23 cellular contexts compared by ENCODE assay signal in genomic region chr14:70700955-70701354, GRCh38. TPM values are rescaled to one million over a fixed set of nuclear protein-coding genes. Genes with fewer than 3 reads are reported as not detected.
DNase-seq lines count a peak whose midpoint lies in the region; ATAC-seq, FAIRE-seq and TF ChIP-seq lines count a peak whose summit lies in the region.
"Had no signal": no experiment of that assay in that cellular context is flagged by ENCODE, and none has a peak within 500 bp of the region (broad histone marks: within the 10 kb centered on the region; RNA-seq: fewer than 3 reads in every experiment).

No MANE protein-coding gene starts in this region.

- H3F3A ChIP-seq in neural progenitor cell (ENCODE audit: low read depth): no peaks in the 10 kb centered on the region

- H3K9ac ChIP-seq in liver (ENCODE audit: low read depth in 1 of 2, low read length in 2 of 2) (no peak overlapping the region), HepG2 (ENCODE audit: insufficient read depth, low read depth, low read length) (no peak overlapping the region), neural progenitor cell (no peak overlapping the region)

- FAIRE-seq in HepG2 (lab: Jason Lieb, UNC) (no peak), pancreas (lab: Jason Lieb, UNC) (no peak)
- FAIRE-seq: A204.1, D721Med, GM19239, K562 had no signal

- H3K4me3 ChIP-seq in liver (ENCODE audit: low read depth in 1 of 3, low read length in 3 of 3): no peak overlapping the region
- H3K4me3 ChIP-seq in HepG2 (replicated peaks in 1 of 3; ENCODE audit: insufficient read depth in 1 of 3, low read depth in 2 of 3, low read length in 3 of 3): no peak overlapping the region
- peak overlapping the region in 1 of 4 donors; percentile 11 for H3K4me3 ChIP-seq in esophagus squamous epithelium
- no peak overlapping the region for H3K4me3 ChIP-seq in neural progenitor cell
- H3K4me3 ChIP-seq in pancreas: no peak overlapping the region
- H3K4me3 ChIP-seq: HAP-1, K562, MG63, SJSA1 had no signal

- H3K9me3 Mint-ChIP-seq in neural progenitor cell (no peaks in the 10 kb centered on the region), type B pancreatic cell (peaks cover 4% of the 10 kb centered on the region)

- H3K4me1 ChIP-seq in liver (ENCODE audit: control insufficient read depth in 4 of 4, insufficient read depth in 4 of 4, low read length in 3 of 4): no peaks in the 10 kb centered on the region
- peaks cover 32% of the 10 kb centered on the region for H3K4me1 ChIP-seq in HepG2 (ENCODE audit: insufficient read depth, low read length)
- H3K4me1 ChIP-seq in esophagus squamous epithelium: peaks cover 0 to 44% (median 15%) of the 10 kb centered on the region in 3 donors
- no peaks in the 10 kb centered on the region for H3K4me1 ChIP-seq in neural progenitor cell
- no peaks in the 10 kb centered on the region for H3K4me1 ChIP-seq in pancreas
- H3K4me1 ChIP-seq: HAP-1, SJSA1 had no signal

- H2AFZ ChIP-seq in HepG2 (ENCODE audit: low read length) (no peak overlapping the region), neural progenitor cell (replicated peaks) (peak overlapping the region; percentile 26)

- H3K36me3 ChIP-seq in liver (ENCODE audit: control insufficient read depth in 4 of 4, insufficient read depth in 3 of 4, low read depth in 1 of 4, low read length in 3 of 4) (no peaks in the 10 kb centered on the region), HepG2 (replicated peaks in 1 of 2; ENCODE audit: control insufficient read depth in 1 of 2, insufficient read depth in 2 of 2, low read length in 2 of 2) (no peaks in the 10 kb centered on the region), esophagus squamous epithelium (no peaks in the 10 kb centered on the region), neural progenitor cell (no peaks in the 10 kb centered on the region), pancreas (no peaks in the 10 kb centered on the region)
- H3K36me3 ChIP-seq: HAP-1, MG63, SJSA1 had no signal

- no peak overlapping the region for H3K27ac ChIP-seq in liver (ENCODE audit: low read depth in 1 of 2, low read length in 2 of 2)
- H3K27ac ChIP-seq in HepG2 (ENCODE audit: extremely low read length, insufficient read depth, low read length): no peak overlapping the region
- H3K27ac ChIP-seq in esophagus squamous epithelium: peak overlapping the region; percentile 4 to 81 (median 68)
- no peak overlapping the region for H3K27ac ChIP-seq in neural progenitor cell
- no peak overlapping the region for H3K27ac ChIP-seq in pancreas
- H3K27ac ChIP-seq: C4-2B, SJSA1 had no signal

- no peak for DNase-seq in HepG2 (ENCODE audit: low spot score)
- DNase-seq in esophagus squamous epithelium (lab: John Stamatoyannopoulos, UW): no peak
- DNase-seq in neural progenitor cell (ENCODE audit: low spot score): no peak
- DNase-seq in type B pancreatic cell (ENCODE audit: extremely low spot score, unreplicated experiment): no peak
- DNase-seq in pancreas: no peak
- no peak for DNase-seq in NCI-H2081 (lab: John Stamatoyannopoulos, UW)
- no peak for DNase-seq in DMS153 (lab: John Stamatoyannopoulos, UW)
- DNase-seq: EL, GF-D8, MG63, NCI-H1417, NCI-H1694 treated with DMSO at 0.1 percent for 48 hours, NCI-H510A treated with DMSO at 0.1 percent for 48 hours, NCI-H748 treated with DMSO at 0.1 percent for 48 hours had no signal

- H3K36me3 Mint-ChIP-seq in neural progenitor cell (no peaks in the 10 kb centered on the region), type B pancreatic cell (no peaks in the 10 kb centered on the region)

- CTCF ChIA-PET in HepG2 (lab: Yijun Ruan, JAX; ENCODE audit: low intra/inter-chr PET ratio, low total read pairs): no interaction called here

- no peaks in the 10 kb centered on the region for H3K4me1 Mint-ChIP-seq in neural progenitor cell
- peaks cover 3% of the 10 kb centered on the region for H3K4me1 Mint-ChIP-seq in type B pancreatic cell (ENCODE audit: unreplicated experiment)

- TF ChIP-seq RAD21 in liver (IDR thresholded peaks at IDR 0.05) (no peak), HepG2 (CRISPR knock-in tag; IDR thresholded peaks at IDR 0.05) (no peak)

- no peak for TF ChIP-seq CTCF in liver (IDR thresholded peaks at IDR 0.05; ENCODE audit: low read depth, low read length, missing input control)
- TF ChIP-seq CTCF in HepG2 (CRISPR knock-in tag; IDR thresholded peaks at IDR 0.05): no peak
- no peak for TF ChIP-seq CTCF in esophagus squamous epithelium (IDR thresholded peaks at IDR 0.05)
- no peak for TF ChIP-seq CTCF in neural progenitor cell (IDR thresholded peaks at IDR 0.05)
- no peak for TF ChIP-seq CTCF in type B pancreatic cell (conservative IDR thresholded peaks at IDR 0.05)
- TF ChIP-seq CTCF in pancreas (IDR thresholded peaks at IDR 0.05): no peak

- no TSS peak for BruUV-seq in HepG2 (replicated peaks; lab: Mats Ljungman, UMichigan)

- POLR2A ChIA-PET in HepG2 (lab: Yijun Ruan, JAX): no interaction called here

- no peak overlapping the region for H3K4me2 ChIP-seq in HepG2 (ENCODE audit: low read depth, low read length)
- no peak overlapping the region for H3K4me2 ChIP-seq in neural progenitor cell

- TF ChIP-seq EP300 in HepG2 (IDR thresholded peaks at IDR 0.05; ENCODE audit: low read depth in 2 of 2, low read length in 2 of 2) (no peak), HepG2 (CRISPR knock-in tag; IDR thresholded peaks at IDR 0.05; ENCODE audit: borderline replicate concordance) (no peak)

- H3K9me3 ChIP-seq in liver (ENCODE audit: control insufficient read depth in 4 of 4, low read length in 3 of 4) (no peaks in the 10 kb centered on the region), HepG2 (ENCODE audit: low read length) (no peaks in the 10 kb centered on the region), esophagus squamous epithelium (no peaks in the 10 kb centered on the region), neural progenitor cell (ENCODE audit: low read depth) (no peaks in the 10 kb centered on the region), pancreas (no peaks in the 10 kb centered on the region)
- H3K9me3 ChIP-seq: HAP-1, MG63, SJSA1 had no signal

- H4K20me1 ChIP-seq in HepG2 (ENCODE audit: insufficient read depth, low read length) (no peaks in the 10 kb centered on the region), neural progenitor cell (ENCODE audit: low read depth) (no peaks in the 10 kb centered on the region)

- WGBS in liver: 70% methylated on average over 2 of the region's 2 CpGs
- 38% methylated on average over 2 of the region's 2 CpGs for WGBS in HepG2 (ENCODE audit: low lambda C conversion rate)
- 64 to 75% methylated on average over 1 to 2 of the region's 2 CpGs for WGBS in esophagus squamous epithelium, 2 donors
- 69 to 76% methylated on average over 2 of the region's 2 CpGs for WGBS in pancreas, 2 donors

- intact Hi-C loops in HepG2 (cut with micrococcal nuclease; ENCODE audit: unreplicated experiment): no loop called here
- intact Hi-C loops in esophagus squamous epithelium (cut with DNase I): no loop called here
- intact Hi-C loops in pancreas (cut with DNase I): no loop called here

- H3K4me3 Mint-ChIP-seq in neural progenitor cell (no peak overlapping the region), type B pancreatic cell (no peak overlapping the region)

- TF ChIP-seq POLR2A in HepG2 (IDR thresholded peaks at IDR 0.05; ENCODE audit: insufficient read depth in 1 of 2, low read depth in 2 of 2, low read length in 2 of 2) (no peak), esophagus squamous epithelium (IDR thresholded peaks at IDR 0.05) (no peak)

- in situ Hi-C loops in HepG2 (cut with HindIII; ENCODE audit: extremely low pct_ligation_motif_present, low pct_unique_long_range_greater_than_20kb): no loop called here

- H3K27me3 Mint-ChIP-seq in neural progenitor cell (ENCODE audit: insufficient read depth, low read depth) (peaks cover 6% of the 10 kb centered on the region), type B pancreatic cell (peaks cover 5% of the 10 kb centered on the region)

- H3K27me3 ChIP-seq in liver (ENCODE audit: control insufficient read depth in 4 of 4, insufficient read depth in 4 of 4, low read length in 3 of 4) (no peaks in the 10 kb centered on the region), HepG2 (ENCODE audit: control insufficient read depth in 1 of 2, insufficient read depth in 2 of 2, low read length in 2 of 2) (no peaks in the 10 kb centered on the region; a peak in 1 of 5 replicates), esophagus squamous epithelium (no peaks in the 10 kb centered on the region), neural progenitor cell (no peaks in the 10 kb centered on the region), pancreas (no peaks in the 10 kb centered on the region)
- H3K27me3 ChIP-seq: MG63, SJSA1 had no signal

- no peak for ATAC-seq in HepG2
- no peak for ATAC-seq in pancreas
- ATAC-seq: K562, Panc1 had no signal

- H3K27ac Mint-ChIP-seq in neural progenitor cell (no peak overlapping the region), type B pancreatic cell (peak overlapping the region; percentile 15)

- H3K79me2 ChIP-seq in HepG2 (ENCODE audit: insufficient read depth, low read length) (no peaks in the 10 kb centered on the region), neural progenitor cell (ENCODE audit: low read depth) (no peaks in the 10 kb centered on the region)

RNA-seq across cellular contexts. Expression of gene TTC9, which starts 59.2 kb away (rescaled TPM):
- total RNA-seq in liver (under 1 TPM; 0.09 to 0.59 TPM), HepG2 (2016; rRNA removed; fragmentation: Illumina TruSeq; extraction: Trizol) (0.13 and 0.14 TPM in 2 replicates), esophagus squamous epithelium (10 to 100 TPM; 22.5 to 50.6 (median 32.5) TPM), neural progenitor cell (ENCODE audit: low replicate concordance) (3.5 and 3.7 TPM in 2 replicates), type B pancreatic cell (ENCODE audit: low replicate concordance) (14.9 and 32.0 TPM in 2 replicates), pancreas (1 to 10 TPM in 3 of 6 donors, under 1 TPM in 3; 0.59 to 4.0 (median 1.00) TPM)
- polyA plus RNA-seq in liver (under 1 TPM; 0.31 to 0.98 TPM), HepG2 (2011; rRNA removed) (0.30 and 0.46 TPM in 2 replicates), pancreas (under 1 TPM; 0.84 to 0.96 TPM)
- total RNA-seq in HepG2 (2016; cell fraction: cytosol; rRNA removed; fragmentation: Illumina TruSeq; extraction: Trizol; ENCODE audit: low read depth): 0.09 and 0.10 TPM in 2 replicates
- total RNA-seq in HepG2 (2016; cell fraction: insoluble cytoplasmic fraction; rRNA removed; fragmentation: Illumina TruSeq; extraction: Trizol): 0.06 and 0.15 TPM in 2 replicates
- total RNA-seq in HepG2 (2016; cell fraction: membrane; rRNA removed; fragmentation: Illumina TruSeq; extraction: Trizol): 0.14 and 0.15 TPM in 2 replicates
- total RNA-seq in HepG2 (2016; cell fraction: nucleus; rRNA removed; fragmentation: Illumina TruSeq; extraction: Trizol): 0.13 TPM in 1 of 2 replicates, not detected in the other
- polyA plus RNA-seq in HepG2 (2011; cell fraction: cytosol; rRNA removed): 0.25 and 0.38 TPM in 2 replicates
- 0.19 TPM in 2 replicates for polyA plus RNA-seq in HepG2 (2011; cell fraction: nucleus; rRNA removed)
- polyA plus RNA-seq in HepG2 (2012): 0.11 and 0.28 TPM in 2 replicates
- polyA plus RNA-seq in HepG2 (2016; cell fraction: cytosol; fragmentation: Illumina TruSeq; extraction: Trizol; ENCODE audit: low read depth): 0.07 and 0.11 TPM in 2 replicates
- polyA plus RNA-seq in HepG2 (2016; cell fraction: insoluble cytoplasmic fraction; fragmentation: Illumina TruSeq; extraction: Trizol; ENCODE audit: low read depth): 0.16 and 0.17 TPM in 2 replicates
- polyA plus RNA-seq in HepG2 (2016; cell fraction: membrane; fragmentation: Illumina TruSeq; extraction: Trizol; ENCODE audit: low read depth): 0.14 and 0.16 TPM in 2 replicates
- polyA plus RNA-seq in HepG2 (2016; cell fraction: nucleus; fragmentation: Illumina TruSeq; extraction: Trizol; ENCODE audit: insufficient read depth, low read depth): 0.19 and 0.24 TPM in 2 replicates
- 0.26 and 0.65 TPM in 2 replicates for polyA minus RNA-seq in HepG2 (2011; rRNA and poly(A)+ RNA removed; ENCODE audit: low replicate concordance)
- 0.18 and 0.30 TPM in 2 replicates for polyA minus RNA-seq in HepG2 (2011; cell fraction: cytosol; rRNA and poly(A)+ RNA removed)
- 0.37 TPM in 1 of 2 replicates, not detected in the other for polyA minus RNA-seq in HepG2 (2011; cell fraction: nucleus; rRNA and poly(A)+ RNA removed)
- polyA plus RNA-seq: K562 had no signal

Comparison
In these comparisons a context has a peak if more than half of its experiments do, and no peak if none do; other contexts are left out.
1. H3K27ac ChIP-seq: peak in esophagus squamous epithelium (4 of 4); none in liver (0 of 2), HepG2 (single experiment), neural progenitor cell (single experiment) and pancreas (0 of 4).